In genomic region chr1:51955797-51956527, GRCh38 we compare ENCODE assay signal across 10 cellular contexts. TPM values are rescaled to one million over a fixed set of nuclear protein-coding genes. Genes with fewer than 3 reads are reported as not detected.
DNase-seq lines count a peak whose midpoint lies in the region; ATAC-seq and TF ChIP-seq lines count a peak whose summit lies in the region.
"Had no signal": no experiment of that assay in that cellular context is flagged by ENCODE, and none has a peak within 500 bp of the region (broad histone marks: within the 10 kb centered on the region; RNA-seq: fewer than 3 reads in every experiment).

No MANE protein-coding gene starts in this region.

- peak; percentile 60 for ATAC-seq in GM21619 (IDR thresholded peaks at IDR 0.05; ENCODE audit: unreplicated experiment)
- ATAC-seq in activated CD4-positive, alpha-beta T cell treated with anti-CD3 and anti-CD28 coated beads for 36 hours, result no peak
- ATAC-seq in HG02588 (IDR thresholded peaks at IDR 0.05; ENCODE audit: unreplicated experiment), result no peak

- peak; percentile 79 for DNase-seq in NCI-H1417 treated with DMSO at 0.1 percent for 48 hours (lab: John Stamatoyannopoulos, UW)
- peak; percentile 86 to 92 for DNase-seq in SHP77 (lab: John Stamatoyannopoulos, UW)
- no peak for DNase-seq in cerebellar nuclear complex (lab: John Stamatoyannopoulos, UW)
- DNase-seq in stimulated activated CD4-positive, alpha-beta T cell treated with anti-CD3 and anti-CD28 coated beads, Interleukin-4, amount 100 ng/mL, for 24 hours, result no peak
- no peak for DNase-seq in activated CD4-positive, alpha-beta T cell treated with anti-CD3 and anti-CD28 coated beads for 36 hours

- no peak overlapping the region for H3K27ac Mint-ChIP-seq in activated CD4-positive, alpha-beta T cell treated with anti-CD3 and anti-CD28 coated beads for 36 hours

- peaks cover 4% of the 10 kb centered on the region for H3K27me3 Mint-ChIP-seq in activated CD4-positive, alpha-beta T cell treated with anti-CD3 and anti-CD28 coated beads for 36 hours

- H3K9me3 Mint-ChIP-seq in activated CD4-positive, alpha-beta T cell treated with anti-CD3 and anti-CD28 coated beads for 36 hours (ENCODE audit: low read depth), result no peaks in the 10 kb centered on the region
- H3K9me3 Mint-ChIP-seq: type B pancreatic cell had no signal

- no peak for TF ChIP-seq CTCF in 22Rv1 (IDR thresholded peaks at IDR 0.05)

- peaks cover 8% of the 10 kb centered on the region for H3K4me1 Mint-ChIP-seq in activated CD4-positive, alpha-beta T cell treated with anti-CD3 and anti-CD28 coated beads for 36 hours

- CTCF ChIA-PET in activated CD4-positive, alpha-beta T cell treated with anti-CD3 and anti-CD28 coated beads for 36 hours (lab: Charles Lee), result interaction anchor here (1.0 kb wide), 1 partner anchor 9 kb away, joined by 3 read pairs; no protein-coding TSS in a partner anchor

- intact Hi-C loops in activated CD4-positive, alpha-beta T cell treated with anti-CD3 and anti-CD28 coated beads for 36 hours (cut with DNase I, micrococcal nuclease), result no loop called here

- H3K27ac ChIP-seq in 22Rv1, result peak overlapping the region; percentile 61
- H3K27ac ChIP-seq: esophagus muscularis mucosa had no signal

- POLR2A ChIA-PET in activated CD4-positive, alpha-beta T cell treated with anti-CD3 and anti-CD28 coated beads for 36 hours (lab: Charles Lee), result interaction anchor here (0.5 kb wide), 1 partner anchor 115 kb away, joined by 3 read pairs; no protein-coding TSS in a partner anchor

- H3K36me3 Mint-ChIP-seq in activated CD4-positive, alpha-beta T cell treated with anti-CD3 and anti-CD28 coated beads for 36 hours (ENCODE audit: low read depth), result no peaks in the 10 kb centered on the region
- H3K36me3 Mint-ChIP-seq: type B pancreatic cell had no signal

- H3K4me3 Mint-ChIP-seq in activated CD4-positive, alpha-beta T cell treated with anti-CD3 and anti-CD28 coated beads for 36 hours, result no peak overlapping the region
- H3K4me3 Mint-ChIP-seq: type B pancreatic cell had no signal

RNA-seq across cellular contexts. Expression of gene RAB3B, which starts 34.5 kb away (rescaled TPM):
- under 1 TPM; 0.07 to 0.11 TPM for total RNA-seq in activated CD4-positive, alpha-beta T cell treated with anti-CD3 and anti-CD28 coated beads for 36 hours

Comparison
In these comparisons a context has a peak if more than half of its experiments do, and no peak if none do; other contexts are left out.
1. DNase-seq: peak in NCI-H1417 treated with DMSO at 0.1 percent for 48 hours (single experiment) and SHP77 (2 of 2); none in cerebellar nuclear complex (0 of 2), stimulated activated CD4-positive, alpha-beta T cell treated with anti-CD3 and anti-CD28 coated beads, Interleukin-4, amount 100 ng/mL, for 24 hours (single experiment) and activated CD4-positive, alpha-beta T cell treated with anti-CD3 and anti-CD28 coated beads for 36 hours (single experiment).